In the genomic region with DNA sequence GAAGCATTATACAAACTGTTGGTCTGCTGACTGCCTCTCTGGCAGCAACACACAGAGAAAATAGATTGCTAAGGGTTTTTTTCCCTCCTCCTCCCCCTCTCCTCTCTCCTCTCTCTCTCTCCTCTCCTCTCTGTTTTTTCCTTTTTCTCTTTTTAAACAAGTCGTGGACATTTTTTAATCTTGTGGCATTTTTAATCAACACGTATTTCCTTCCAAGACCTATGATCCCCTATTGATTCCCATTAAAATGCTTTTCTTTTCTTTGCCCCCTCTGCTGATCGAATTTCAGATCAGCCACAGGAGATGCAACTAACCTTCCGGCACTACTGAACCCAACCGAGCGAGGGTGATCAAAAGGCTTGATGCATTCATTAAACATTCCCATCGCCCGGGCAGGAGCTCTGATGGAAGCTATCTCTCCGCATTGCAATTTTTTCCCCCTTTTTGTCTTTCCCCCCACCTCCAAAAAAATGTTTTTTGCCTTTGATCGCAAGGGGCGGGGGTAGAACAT, we compare ENCODE assay signal across 8 cellular contexts.
DNase-seq lines count a peak whose midpoint lies in the region; ATAC-seq and TF ChIP-seq lines count a peak whose summit lies in the region.

No MANE protein-coding gene starts in this region.

- H3K4me3 ChIP-seq in HCT116 (replicated peaks in 1 of 2; ENCODE audit: low read depth in 1 of 2, low read length in 2 of 2): peak overlapping the region; percentile 65 to 72
- peak overlapping the region; percentile 65 for H3K4me3 ChIP-seq in epithelial cell of proximal tubule (ENCODE audit: low read depth, low read length)
- peak overlapping the region; percentile 38 for H3K4me3 ChIP-seq in mucosa of descending colon
- peak overlapping the region; percentile 31 to 50 (median 41) for H3K4me3 ChIP-seq in thyroid gland (replicated peaks in 1 of 3)

- POLR2A ChIA-PET in HCT116 (lab: Charles Lee): no interaction called here

- H3K27ac ChIP-seq in HCT116 (ENCODE audit: low read depth, low read length) (peak overlapping the region; percentile 95), thyroid gland (peak overlapping the region; percentile 97 to 99 (median 99))

- H3K9me3 ChIP-seq in HCT116 (ENCODE audit: control insufficient read depth in 1 of 2, insufficient read depth in 1 of 2, low read depth in 1 of 2, low read length in 2 of 2): no peaks in the 10 kb centered on the region
- H3K9me3 ChIP-seq in mucosa of descending colon: no peaks in the 10 kb centered on the region
- H3K9me3 ChIP-seq in thyroid gland: no peaks in the 10 kb centered on the region

- peak in 2 of 3 experiments; percentile 21 to 33; a peak in 3 of 6 replicates for TF ChIP-seq CTCF in HCT116 (IDR thresholded peaks at IDR 0.05 in 2 of 3, conservative IDR thresholded peaks at IDR 0.05 in 1 of 3; ENCODE audit: borderline replicate concordance in 1 of 3, insufficient read depth in 1 of 3, low read depth in 2 of 3, low read length in 2 of 3)
- TF ChIP-seq CTCF in epithelial cell of proximal tubule (conservative IDR thresholded peaks at IDR 0.05; ENCODE audit: low read depth, low read length): peak; percentile 50
- TF ChIP-seq CTCF in mucosa of descending colon (IDR thresholded peaks at IDR 0.05): no peak
- TF ChIP-seq CTCF in thyroid gland (IDR thresholded peaks at IDR 0.05): peak in 4 of 6 experiments; percentile 16 to 74 (median 35)

- H4K20me1 ChIP-seq in HCT116 (ENCODE audit: insufficient read depth): no peaks in the 10 kb centered on the region

- no peak for TF ChIP-seq RAD21 in HCT116 (IDR thresholded peaks at IDR 0.05; ENCODE audit: low read depth)

- TF ChIP-seq POLR2A in HCT116 (IDR thresholded peaks at IDR 0.05; ENCODE audit: borderline replicate concordance, extremely low read depth, insufficient read depth, insufficient read length) (no peak), thyroid gland (IDR thresholded peaks at IDR 0.05) (no peak)

- no TSS peak for BruUV-seq in HCT116 (replicated peaks; lab: Mats Ljungman, UMichigan)

- peak overlapping the region; percentile 60 for H2AFZ ChIP-seq in HCT116 (ENCODE audit: low read depth, low read length, poor library complexity, severe bottlenecking)

- no peaks in the 10 kb centered on the region for H3K79me2 ChIP-seq in HCT116 (ENCODE audit: insufficient read depth, low read length)

- H3K36me3 ChIP-seq in HCT116 (ENCODE audit: control insufficient read depth in 1 of 2, insufficient read depth in 2 of 2, low read length in 2 of 2) (no peaks in the 10 kb centered on the region), mucosa of descending colon (ENCODE audit: low read depth) (no peaks in the 10 kb centered on the region), thyroid gland (no peaks in the 10 kb centered on the region)

- ATAC-seq in HCT116: peak; percentile 56
- peak; percentile 54 for ATAC-seq in mucosa of descending colon

- H3K9ac ChIP-seq in HCT116 (ENCODE audit: low read length): peak overlapping the region; percentile 71

- WGBS in thyroid gland, 2 donors: 1% methylated on average over 11 of the region's 11 CpGs

- intact Hi-C loops in HCT116 (cut with micrococcal nuclease): loop anchor here (5.0 kb wide), 1 partner anchor 36 kb away; no protein-coding TSS in a partner anchor
- intact Hi-C loops in mucosa of descending colon (cut with DNase I, micrococcal nuclease): loop anchor here (2.0 to 10.0 kb wide), 3 partner anchors 90 to 122 kb away; partner anchors contain the start of gene ARID1B (in 2 of the 2)
- intact Hi-C loops in thyroid gland (cut with DNase I): loop anchor here (5.0 kb wide), 2 partner anchors 36 to 91 kb away; partner anchors contain the start of gene ARID1B

- RAD21 ChIA-PET in HCT116 (lab: Charles Lee; ENCODE audit: low non-redundant PET in 1 of 2, low total read pairs in 2 of 2, uncharacterized antibody in 2 of 2, unreplicated experiment in 2 of 2): no interaction called here

- H3K4me1 ChIP-seq in HCT116 (ENCODE audit: control insufficient read depth in 1 of 2, insufficient read depth in 2 of 2, low read length in 2 of 2) (peaks cover 12 to 24% of the 10 kb centered on the region in 2 experiments), mucosa of descending colon (ENCODE audit: low read depth) (peaks cover 10% of the 10 kb centered on the region), thyroid gland (peaks cover 5 to 10% of the 10 kb centered on the region in 2 donors)

- H3K27me3 ChIP-seq in HCT116 (ENCODE audit: insufficient read depth, low read length): no peaks in the 10 kb centered on the region
- H3K27me3 ChIP-seq in thyroid gland: no peaks in the 10 kb centered on the region

- DNase-seq in DMS114 treated with DMSO at 0.1 percent for 48 hours (lab: John Stamatoyannopoulos, UW; ENCODE audit: unreplicated experiment) (peak; percentile 35), HCT116 (ENCODE audit: low read depth, low spot score) (no peak), NCI-H2107 (lab: John Stamatoyannopoulos, UW) (peak; percentile 56), epithelial cell of proximal tubule (ENCODE audit: low read depth) (peak; percentile 48), mucosa of descending colon (peak in 1 of 3 donors; percentile 42), thyroid gland (peak; percentile 59 to 64), NCI-H226 (no peak)
- peak; percentile 23 to 31 for DNase-seq in activated CD4-positive, alpha-beta T cell treated with anti-CD3 and anti-CD28 coated beads, Interleukin-2, amount 50 U/mL, for 4 hours

- H3K4me2 ChIP-seq in HCT116 (ENCODE audit: low read length): peak overlapping the region; percentile 90

- CTCF ChIA-PET in HCT116 (lab: Charles Lee): no interaction called here

- H3K9me2 ChIP-seq in HCT116 (ENCODE audit: insufficient read depth): no peaks in the 10 kb centered on the region

TF ChIP-seq in HCT116, 20 proteins besides CTCF, POLR2A, EP300 and RAD21:
- TF ChIP-seq SRF (IDR thresholded peaks at IDR 0.05; ENCODE audit: low read depth) (no peak), TCF7L2 (IDR thresholded peaks at IDR 0.05; ENCODE audit: borderline replicate concordance, extremely low read depth, insufficient read depth, insufficient read length) (peak; percentile 34), SP1 (IDR thresholded peaks at IDR 0.05; ENCODE audit: low read depth) (peak; percentile 22; the same call in 1 of the 2 replicates)

Comparison
In these comparisons a context has a peak if more than half of its experiments do, and no peak if none do; other contexts are left out.
1. DNase-seq: peak in DMS114 treated with DMSO at 0.1 percent for 48 hours (single experiment), NCI-H2107 (single experiment), activated CD4-positive, alpha-beta T cell treated with anti-CD3 and anti-CD28 coated beads, Interleukin-2, amount 50 U/mL, for 4 hours (2 of 2), epithelial cell of proximal tubule (single experiment) and thyroid gland (2 of 2); none in HCT116 (single experiment) and NCI-H226 (single experiment).
2. Peak in every context shown above with its lines, with median percentiles within 50 percentile points of each other: H3K4me3 ChIP-seq.